8 cellular contexts compared by ENCODE assay signal in the genomic region with DNA sequence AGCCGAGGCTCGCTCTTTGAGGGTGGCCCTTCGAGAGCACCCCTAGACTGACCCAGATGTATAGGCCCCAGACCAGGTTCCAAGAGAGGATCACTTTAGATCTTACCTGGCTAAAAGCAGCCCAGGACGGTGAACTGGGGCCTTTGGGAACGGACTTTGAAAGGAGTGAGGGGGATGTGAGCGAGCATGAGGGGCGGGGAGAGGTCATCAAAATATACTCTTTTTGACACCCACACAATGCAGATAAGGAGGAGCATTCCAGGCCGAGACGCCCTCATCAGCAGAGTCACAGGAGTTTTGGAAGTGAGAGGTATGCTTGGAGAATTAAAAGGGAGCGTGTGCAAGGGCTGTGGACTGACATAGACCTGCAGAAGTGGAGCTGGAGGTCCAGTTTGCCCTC. TPM values are rescaled to one million over a fixed set of nuclear protein-coding genes. Genes with fewer than 3 reads are reported as not detected.
DNase-seq lines count a peak whose midpoint lies in the region; ATAC-seq and TF ChIP-seq lines count a peak whose summit lies in the region.

No MANE protein-coding gene starts in this region.

- TF ChIP-seq CTCF in AG09309 (IDR thresholded peaks at IDR 0.05; ENCODE audit: control insufficient read depth, insufficient read depth, low read depth, low read length, missing control alignments) (no peak), coronary artery (IDR thresholded peaks at IDR 0.05) (no peak)

- peaks cover 11 to 30% (median 26%) of the 10 kb centered on the region in 7 donors for H3K4me1 Mint-ChIP-seq in naive thymus-derived CD4-positive, alpha-beta T cell

- H3K4me3 ChIP-seq in AG09309 (ENCODE audit: control insufficient read depth, low read depth, low read length) (peak overlapping the region; percentile 76), coronary artery (peak overlapping the region; percentile 86)
- H3K4me3 ChIP-seq in Jurkat, Clone E6-1 (ENCODE audit: low read length), result peak overlapping the region; percentile 80
- H3K4me3 ChIP-seq in naive thymus-derived CD4-positive, alpha-beta T cell (ENCODE audit: low read length), result peak overlapping the region; percentile 67

- POLR2A ChIA-PET in naive thymus-derived CD4-positive, alpha-beta T cell (lab: Charles Lee), result no interaction called here

- no peaks in the 10 kb centered on the region for H3K9me3 ChIP-seq in naive thymus-derived CD4-positive, alpha-beta T cell (ENCODE audit: control insufficient read depth in 2 of 3, low read length in 3 of 3)

- peak overlapping the region in 8 of 9 donors; percentile 52 to 95 (median 94) for H3K27ac Mint-ChIP-seq in naive thymus-derived CD4-positive, alpha-beta T cell

- no peak for ATAC-seq in naive thymus-derived CD4-positive, alpha-beta T cell
- ATAC-seq in GM21786 (IDR thresholded peaks at IDR 0.05; ENCODE audit: unreplicated experiment) (no peak), GM19035 (IDR thresholded peaks at IDR 0.05; ENCODE audit: unreplicated experiment) (no peak)

- H3K27me3 ChIP-seq in naive thymus-derived CD4-positive, alpha-beta T cell (ENCODE audit: control insufficient read depth in 2 of 2, insufficient read depth in 2 of 2, low read length in 2 of 2), result no peaks in the 10 kb centered on the region

- peaks cover 6 to 9% of the 10 kb centered on the region in 2 donors for H3K4me1 ChIP-seq in naive thymus-derived CD4-positive, alpha-beta T cell (ENCODE audit: control insufficient read depth in 2 of 2, insufficient read depth in 2 of 2, low read length in 2 of 2)

- intact Hi-C loops in naive thymus-derived CD4-positive, alpha-beta T cell (cut with micrococcal nuclease), result loop anchor here (2.0 to 10.0 kb wide), 3 partner anchors 501 to 1847 kb away; partner anchors contain the start of genes HMGB3 (in 2 of the 2), VMA21 (in 1 of the 2) and ZNF275 (in 1 of the 2)

- peak overlapping the region; percentile 87 to 98 (median 92) for H3K4me3 Mint-ChIP-seq in naive thymus-derived CD4-positive, alpha-beta T cell

- CTCF ChIA-PET in naive thymus-derived CD4-positive, alpha-beta T cell (lab: Charles Lee), result no interaction called here

- no peaks in the 10 kb centered on the region for H3K27me3 Mint-ChIP-seq in naive thymus-derived CD4-positive, alpha-beta T cell

- peak overlapping the region in 1 of 2 donors; percentile 80 for H3K27ac ChIP-seq in coronary artery
- H3K27ac ChIP-seq in naive thymus-derived CD4-positive, alpha-beta T cell (ENCODE audit: low read depth, low read length), result peak overlapping the region; percentile 82

- DNase-seq in AG09309 (ENCODE audit: low read depth) (no peak), coronary artery (ENCODE audit: low spot score) (no peak), NAMALWA (ENCODE audit: low spot score) (no peak), SK-N-DZ (ENCODE audit: low spot score) (no peak)
- no peak for DNase-seq in Jurkat, Clone E6-1 (ENCODE audit: low read depth, low spot score)
- no peak for DNase-seq in naive thymus-derived CD4-positive, alpha-beta T cell

- H3K9me3 Mint-ChIP-seq in naive thymus-derived CD4-positive, alpha-beta T cell, result peaks cover 0 to 4% (median 0%) of the 10 kb centered on the region in 11 donors

- no peaks in the 10 kb centered on the region for H3K36me3 ChIP-seq in naive thymus-derived CD4-positive, alpha-beta T cell (ENCODE audit: control insufficient read depth in 2 of 3, insufficient read depth in 3 of 3, low read length in 3 of 3)

- H3K36me3 Mint-ChIP-seq in naive thymus-derived CD4-positive, alpha-beta T cell, result peaks cover 0 to 16% (median 0%) of the 10 kb centered on the region in 5 donors

RNA-seq across cellular contexts. Expression of gene NSDHL, which starts 0.5 kb away (rescaled TPM):
- polyA plus RNA-seq in Jurkat, Clone E6-1 (2012; ENCODE audit: insufficient read depth, insufficient read length), result 42.9 TPM
- 10 to 100 TPM in 1 of 5 experiments, 1 to 10 TPM in 4; 3.3 to 13.9 (median 7.2) TPM for total RNA-seq in naive thymus-derived CD4-positive, alpha-beta T cell
- 10 to 100 TPM; 11.3 to 14.6 TPM for polyA plus RNA-seq in naive thymus-derived CD4-positive, alpha-beta T cell
- 18.6 and 25.1 TPM in 2 replicates for polyA plus RNA-seq in SK-N-DZ (2014; cell fraction: cytosol; rRNA removed)
- 7.3 and 9.3 TPM in 2 replicates for polyA plus RNA-seq in SK-N-DZ (2014; cell fraction: nucleus; rRNA removed)

RNA-seq across cellular contexts. Expression of gene CETN2, which starts 0.8 kb away (rescaled TPM):
- polyA plus RNA-seq in Jurkat, Clone E6-1 (2012; ENCODE audit: insufficient read depth, insufficient read length), result 29.3 TPM
- 10 to 100 TPM in 1 of 5 experiments, 1 to 10 TPM in 4; 7.0 to 10.9 (median 7.6) TPM for total RNA-seq in naive thymus-derived CD4-positive, alpha-beta T cell
- 10 to 100 TPM; 27.0 to 28.2 TPM for polyA plus RNA-seq in naive thymus-derived CD4-positive, alpha-beta T cell
- polyA plus RNA-seq in SK-N-DZ (2014; cell fraction: cytosol; rRNA removed), result 43.7 and 47.1 TPM in 2 replicates
- 21.0 and 23.0 TPM in 2 replicates for polyA plus RNA-seq in SK-N-DZ (2014; cell fraction: nucleus; rRNA removed)
